Comparison of ENCODE assay signal across 12 cellular contexts in the genomic region with DNA sequence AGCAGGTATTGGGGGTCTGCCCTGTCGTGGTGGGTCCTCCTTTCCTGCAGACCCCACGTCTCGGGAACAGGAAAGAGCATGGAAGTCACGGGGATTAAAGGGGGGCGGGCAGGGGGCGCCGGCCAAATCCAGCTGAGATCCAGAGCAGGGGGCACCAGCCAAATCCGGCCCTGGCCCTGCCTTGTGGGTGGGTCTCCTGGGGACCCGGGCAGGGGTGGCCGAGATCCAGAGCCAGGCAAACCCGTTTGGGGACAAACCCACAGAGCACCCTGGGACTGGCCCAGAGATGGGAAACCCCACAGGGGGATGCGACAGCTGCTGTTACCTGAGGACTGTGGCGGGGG. TPM values are rescaled to one million over a fixed set of nuclear protein-coding genes. Genes with fewer than 3 reads are reported as not detected.
"Had no signal": no experiment of that assay in that cellular context is flagged by ENCODE, and none has a peak within 500 bp of the region (broad histone marks: within the 10 kb centered on the region; RNA-seq: fewer than 3 reads in every experiment).

No MANE protein-coding gene starts in this region.

- H3K9me3 Mint-ChIP-seq: activated naive CD4-positive, alpha-beta T cell treated with anti-CD3 and anti-CD28 coated beads for 36 hours; activated T-helper 1 cell treated with anti-CD3 and anti-CD28 coated beads, Interleukin-12 subunit alpha, Interleukin-12 subunit beta, Interleukin-2, Interleukin-4 antibody, amounts not matched to agents 30 ng/mL and 10 ng/mL and 1 ng/mL, durations not matched to agents 14 hours and 24 hours and 36 hours; brain; dendritic cell treated with granulocyte-macrophage colony-stimulating factor and Interleukin-4, amounts not matched to agents 40 ng/mL and 50 ng/mL, for 4 days; effector memory CD8-positive, alpha-beta T cell had no signal

- DNase-seq: activated naive CD4-positive, alpha-beta T cell treated with anti-CD3 and anti-CD28 coated beads for 36 hours; effector memory CD8-positive, alpha-beta T cell; small intestine; T-helper 9 cell; trophoblast cell had no signal

- H3K36me3 Mint-ChIP-seq: brain had no signal

- H3K27ac ChIP-seq: gastroesophageal sphincter, pancreas had no signal

- H3K36me3 ChIP-seq: pancreas had no signal

- H3K4me1 Mint-ChIP-seq: brain had no signal

- H3K27me3 Mint-ChIP-seq: brain; effector memory CD8-positive, alpha-beta T cell had no signal

- H3K4me3 Mint-ChIP-seq: activated naive CD4-positive, alpha-beta T cell treated with anti-CD3 and anti-CD28 coated beads for 36 hours; activated T-helper 1 cell treated with anti-CD3 and anti-CD28 coated beads, Interleukin-12 subunit alpha, Interleukin-12 subunit beta, Interleukin-2, Interleukin-4 antibody, amounts not matched to agents 30 ng/mL and 10 ng/mL and 1 ng/mL, durations not matched to agents 14 hours and 24 hours and 36 hours; brain; dendritic cell treated with granulocyte-macrophage colony-stimulating factor and Interleukin-4, amounts not matched to agents 40 ng/mL and 50 ng/mL, for 4 days; effector memory CD8-positive, alpha-beta T cell had no signal

- H3K27me3 ChIP-seq: gastroesophageal sphincter, pancreas had no signal

- ATAC-seq: effector memory CD8-positive, alpha-beta T cell; gastroesophageal sphincter; pancreas had no signal

- H3K9me3 ChIP-seq: gastroesophageal sphincter, pancreas had no signal

- H3K27ac Mint-ChIP-seq: activated naive CD4-positive, alpha-beta T cell treated with anti-CD3 and anti-CD28 coated beads for 36 hours; activated T-helper 1 cell treated with anti-CD3 and anti-CD28 coated beads, Interleukin-12 subunit alpha, Interleukin-12 subunit beta, Interleukin-2, Interleukin-4 antibody, amounts not matched to agents 30 ng/mL and 10 ng/mL and 1 ng/mL, durations not matched to agents 14 hours and 24 hours and 36 hours; brain; dendritic cell treated with granulocyte-macrophage colony-stimulating factor and Interleukin-4, amounts not matched to agents 40 ng/mL and 50 ng/mL, for 4 days; effector memory CD8-positive, alpha-beta T cell had no signal

- H3K4me3 ChIP-seq: gastroesophageal sphincter, pancreas had no signal

RNA-seq across cellular contexts. Expression of gene RNF223, which starts 9.9 kb away (rescaled TPM):
- total RNA-seq: activated naive CD4-positive, alpha-beta T cell treated with anti-CD3 and anti-CD28 coated beads for 36 hours; renal cortical epithelial cell had no signal
- polyA plus RNA-seq: neural cell had no signal
